19 cellular contexts compared by ENCODE assay signal in the genomic region with DNA sequence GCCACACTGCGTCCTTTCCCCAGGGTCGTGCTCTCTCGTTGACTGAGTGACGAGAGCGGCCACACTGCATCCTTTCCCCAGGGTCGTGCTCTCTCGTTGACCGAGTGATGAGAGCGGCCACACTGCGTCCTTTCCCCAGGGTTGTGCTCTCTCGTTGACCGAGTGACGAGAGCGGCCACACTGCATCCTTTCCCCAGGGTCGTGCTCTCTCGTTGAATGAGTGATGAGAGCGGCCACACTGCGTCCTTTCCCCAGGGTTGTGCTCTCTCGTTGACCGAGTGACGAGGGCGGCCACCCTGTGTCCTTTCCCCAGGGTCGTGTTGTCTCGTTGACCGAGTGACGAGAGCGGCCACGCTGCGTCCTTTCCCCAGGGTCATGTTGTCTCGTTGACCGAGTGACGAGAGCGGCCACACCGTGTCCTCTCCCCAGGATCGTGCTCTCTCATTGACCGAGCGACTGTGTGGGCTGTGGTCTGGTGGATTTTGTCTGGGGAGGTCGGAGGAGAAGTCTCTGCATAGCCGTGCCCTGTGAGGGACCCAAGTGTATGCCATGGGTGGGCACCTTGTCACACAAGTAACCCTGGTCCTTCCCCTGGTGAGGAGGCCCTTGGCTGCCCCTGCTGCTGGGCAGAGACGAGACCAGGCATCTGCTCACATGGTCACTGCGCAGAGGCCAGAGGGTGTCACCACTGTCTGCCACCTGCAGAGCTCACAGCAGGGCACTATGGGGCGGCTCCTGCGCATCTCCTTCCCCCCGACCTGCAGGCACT.
A peak's percentile ranks its signal among the peaks of the same experiment; 100 is the strongest.
DNase-seq lines count a peak whose midpoint lies in the region; ATAC-seq and TF ChIP-seq lines count a peak whose summit lies in the region.
"Had no signal": no experiment of that assay in that cellular context is flagged by ENCODE, and none has a peak within 500 bp of the region (broad histone marks: within the 10 kb centered on the region; RNA-seq: fewer than 3 reads in every experiment).

No MANE protein-coding gene starts in this region.

- no peak overlapping the region for H2BK5ac ChIP-seq in H9 (ENCODE audit: insufficient read length, low read length)

- no peak overlapping the region for H4K5ac ChIP-seq in H9 (ENCODE audit: insufficient read length, low read depth, low read length)

- H3K27me3 Mint-ChIP-seq in H9 (ENCODE audit: low read depth) (no peaks in the 10 kb centered on the region), endothelial cell (ENCODE audit: unreplicated experiment) (no peaks in the 10 kb centered on the region), neural progenitor cell (ENCODE audit: insufficient read depth, low read depth) (no peaks in the 10 kb centered on the region)

- H3F3A ChIP-seq in neural progenitor cell (ENCODE audit: low read depth) = no peaks in the 10 kb centered on the region

- no peak overlapping the region for H2AK5ac ChIP-seq in H9 (ENCODE audit: insufficient read length, low read length)

- H3K79me2 ChIP-seq in H9 (ENCODE audit: insufficient read depth, low read length) (no peaks in the 10 kb centered on the region), neural progenitor cell (ENCODE audit: low read depth) (no peaks in the 10 kb centered on the region)

- H3K9ac ChIP-seq in H9 (ENCODE audit: extremely low read depth, insufficient read length, low read length) = no peak overlapping the region
- no peak overlapping the region for H3K9ac ChIP-seq in neural progenitor cell

- H2BK15ac ChIP-seq in H9 (ENCODE audit: low read depth, low read length) = no peak overlapping the region

- no peak for DNase-seq in left ventricle myocardium inferior
- DNase-seq in right atrium auricular region (ENCODE audit: low spot score) = no peak
- no peak for DNase-seq in H9
- DNase-seq in endothelial cell (ENCODE audit: low spot score) = no peak
- DNase-seq in neural progenitor cell (ENCODE audit: low spot score) = no peak
- no peak for DNase-seq in NCI-H526 (lab: John Stamatoyannopoulos, UW)
- DNase-seq in body of pancreas = no peak
- DNase-seq: 8988T, AML-193, MG63, NCI-H1417 treated with DMSO at 0.1 percent for 48 hours, NCI-H187, NCI-H446, NCI-H526 treated with DMSO at 0.1 percent for 48 hours, SHP77 had no signal

- no peak for TF ChIP-seq POLR2A in body of pancreas (IDR thresholded peaks at IDR 0.05)

- H4K20me1 ChIP-seq in H9 (ENCODE audit: control insufficient read depth, insufficient read depth, insufficient read length) (no peaks in the 10 kb centered on the region), neural progenitor cell (ENCODE audit: low read depth) (peaks cover 22% of the 10 kb centered on the region)

- H3K79me1 ChIP-seq in H9 (ENCODE audit: insufficient read depth, low read depth, low read length, poor library complexity, severe bottlenecking) = no peaks in the 10 kb centered on the region

- peak overlapping the region; percentile 8 for H3K27ac ChIP-seq in left ventricle myocardium inferior (replicated peaks)
- H3K27ac ChIP-seq in right atrium auricular region = no peak overlapping the region
- H3K27ac ChIP-seq in H9 (ENCODE audit: insufficient read length, low read depth, low read length) = no peak overlapping the region
- H3K27ac ChIP-seq in neural progenitor cell = no peak overlapping the region
- no peak overlapping the region for H3K27ac ChIP-seq in body of pancreas

- no peaks in the 10 kb centered on the region for H3K9me3 ChIP-seq in left ventricle myocardium inferior (replicated peaks)
- no peaks in the 10 kb centered on the region for H3K9me3 ChIP-seq in right atrium auricular region
- H3K9me3 ChIP-seq in H9 (ENCODE audit: control insufficient read depth, low read depth, low read length) = no peaks in the 10 kb centered on the region
- H3K9me3 ChIP-seq in neural progenitor cell (ENCODE audit: low read depth) = no peaks in the 10 kb centered on the region
- no peaks in the 10 kb centered on the region for H3K9me3 ChIP-seq in body of pancreas
- H3K9me3 ChIP-seq: HAP-1, MG63 had no signal

- H3K27ac Mint-ChIP-seq in H9 (peak overlapping the region; percentile 70 to 85 (median 85); a peak in 6 of 7 replicates), endothelial cell (ENCODE audit: unreplicated experiment) (peak overlapping the region; percentile 24), neural progenitor cell (peak overlapping the region; percentile 37)

- no peak overlapping the region for H3K56ac ChIP-seq in H9 (ENCODE audit: insufficient read length, low read depth, low read length)

- H3K4me1 Mint-ChIP-seq in H9 (peaks cover 20% of the 10 kb centered on the region in 2 experiments), endothelial cell (ENCODE audit: unreplicated experiment) (no peaks in the 10 kb centered on the region), neural progenitor cell (peaks cover 7% of the 10 kb centered on the region)

- H3K36me3 ChIP-seq in left ventricle myocardium inferior (peaks cover 51% of the 10 kb centered on the region), right atrium auricular region (peaks cover 45% of the 10 kb centered on the region), neural progenitor cell (no peaks in the 10 kb centered on the region), body of pancreas (replicated peaks in 1 of 2; ENCODE audit: insufficient read depth in 1 of 2, low read depth in 2 of 2) (peaks cover 0 to 4% of the 10 kb centered on the region in 2 donors)
- H3K36me3 ChIP-seq: MG63 had no signal

- intact Hi-C loops in left ventricle myocardium inferior (cut with micrococcal nuclease) (no loop called here), body of pancreas (cut with DNase I) (no loop called here)

- H3K23me2 ChIP-seq in H9 (ENCODE audit: insufficient read length, low read depth, low read length, poor library complexity, severe bottlenecking) = no peaks in the 10 kb centered on the region

- H3K23ac ChIP-seq in H9 (ENCODE audit: insufficient read length, low read depth, low read length) = no peak overlapping the region

- no peak overlapping the region for H3K4ac ChIP-seq in H9 (ENCODE audit: low read depth, low read length)

- no peak overlapping the region for H3K4me3 Mint-ChIP-seq in H9
- no peak overlapping the region for H3K4me3 Mint-ChIP-seq in endothelial cell (ENCODE audit: unreplicated experiment)
- H3K4me3 Mint-ChIP-seq in neural progenitor cell = no peak overlapping the region
- H3K4me3 Mint-ChIP-seq: CD14-positive monocyte had no signal

- H3K18ac ChIP-seq in H9 (ENCODE audit: insufficient read length, low read depth, low read length) = no peak overlapping the region

- H3K36me3 Mint-ChIP-seq in H9 (ENCODE audit: insufficient read depth in 1 of 3, low read depth in 3 of 3) (peaks cover 5 to 43% (median 31%) of the 10 kb centered on the region in 3 experiments; a peak in 6 of 7 replicates), endothelial cell (ENCODE audit: low read depth, unreplicated experiment) (peaks cover 15% of the 10 kb centered on the region), neural progenitor cell (peaks cover 14% of the 10 kb centered on the region)

- WGBS in H9 (ENCODE audit: extremely low coverage, insufficient read length, low lambda C conversion rate) = no CpG with 5 or more reads among the region's 44 CpGs
- 91 to 94% methylated on average over 13 to 29 of the region's 44 CpGs for whole genome bisulfite sequencing in body of pancreas, 2 donors

- H3K4me3 ChIP-seq in left ventricle myocardium inferior (no peak overlapping the region), right atrium auricular region (no peak overlapping the region), neural progenitor cell (no peak overlapping the region), body of pancreas (no peak overlapping the region)
- H3K4me3 ChIP-seq: HAP-1, K562, MG63 had no signal

- H3K4me1 ChIP-seq in left ventricle myocardium inferior (peaks cover 25% of the 10 kb centered on the region), right atrium auricular region (peaks cover 0 to 7% of the 10 kb centered on the region in 2 donors), H9 (ENCODE audit: insufficient read depth, low read length) (peaks cover 6% of the 10 kb centered on the region; the same call in 1 of the 2 replicates), neural progenitor cell (no peaks in the 10 kb centered on the region), body of pancreas (peaks cover 26% of the 10 kb centered on the region)

- no peaks in the 10 kb centered on the region for H3K27me3 ChIP-seq in left ventricle myocardium inferior (ENCODE audit: low read depth)
- no peaks in the 10 kb centered on the region for H3K27me3 ChIP-seq in right atrium auricular region
- H3K27me3 ChIP-seq in H9 (ENCODE audit: insufficient read depth, low read length) = peaks cover 2% of the 10 kb centered on the region; the same call in 1 of the 2 replicates
- H3K27me3 ChIP-seq in neural progenitor cell = no peaks in the 10 kb centered on the region
- H3K27me3 ChIP-seq in body of pancreas = no peaks in the 10 kb centered on the region
- H3K27me3 ChIP-seq: MG63 had no signal

- no peak overlapping the region for H4K91ac ChIP-seq in H9 (ENCODE audit: insufficient read length, low read depth, low read length)

- H3T11ph ChIP-seq in H9 (ENCODE audit: low read length) = no peak overlapping the region

- H4K8ac ChIP-seq in H9 (replicated peaks; ENCODE audit: insufficient read length, low read depth, low read length) = no peak overlapping the region

- H3K4me2 ChIP-seq in H9 (ENCODE audit: insufficient read depth, insufficient read length, low read length) (no peak overlapping the region), neural progenitor cell (no peak overlapping the region)

- peak overlapping the region; percentile 35; the same call in 1 of the 2 replicates for H3K14ac ChIP-seq in H9 (ENCODE audit: insufficient read depth, low read length)

- H2AFZ ChIP-seq in H9 (ENCODE audit: low read length) (no peak overlapping the region), neural progenitor cell (replicated peaks) (no peak overlapping the region)

- H2BK20ac ChIP-seq in H9 (ENCODE audit: low read depth, low read length, poor library complexity, severe bottlenecking) = no peak overlapping the region

- no peak overlapping the region for H2BK12ac ChIP-seq in H9 (ENCODE audit: insufficient read length, low read depth, low read length)

- ATAC-seq in body of pancreas (no peak), HG03097 (IDR thresholded peaks at IDR 0.05; ENCODE audit: low FRiP score, unreplicated experiment) (no peak)
- ATAC-seq: K562 had no signal

- TF ChIP-seq CTCF in left ventricle myocardium inferior (IDR thresholded peaks at IDR 0.05; ENCODE audit: borderline replicate concordance) (no peak), right atrium auricular region (IDR thresholded peaks at IDR 0.05) (no peak), H9 (conservative IDR thresholded peaks at IDR 0.05) (no peak), endothelial cell (IDR thresholded peaks at IDR 0.05; ENCODE audit: unreplicated experiment) (no peak), neural progenitor cell (IDR thresholded peaks at IDR 0.05) (no peak), body of pancreas (IDR thresholded peaks at IDR 0.05) (no peak)

- H3K9me3 Mint-ChIP-seq in H9 (no peaks in the 10 kb centered on the region), endothelial cell (ENCODE audit: unreplicated experiment) (no peaks in the 10 kb centered on the region), neural progenitor cell (no peaks in the 10 kb centered on the region)

- H2BK120ac ChIP-seq in H9 (ENCODE audit: low read depth, low read length, poor library complexity, severe bottlenecking) = no peak overlapping the region

Comparison
In these comparisons a context has a peak if more than half of its experiments do, and no peak if none do; other contexts are left out.
1. H3K27ac Mint-ChIP-seq: peak in every context shown above with its lines; median percentile 85 in H9; 37 in neural progenitor cell; 24 in endothelial cell.